8 cellular contexts compared by ENCODE assay signal in the genomic region with DNA sequence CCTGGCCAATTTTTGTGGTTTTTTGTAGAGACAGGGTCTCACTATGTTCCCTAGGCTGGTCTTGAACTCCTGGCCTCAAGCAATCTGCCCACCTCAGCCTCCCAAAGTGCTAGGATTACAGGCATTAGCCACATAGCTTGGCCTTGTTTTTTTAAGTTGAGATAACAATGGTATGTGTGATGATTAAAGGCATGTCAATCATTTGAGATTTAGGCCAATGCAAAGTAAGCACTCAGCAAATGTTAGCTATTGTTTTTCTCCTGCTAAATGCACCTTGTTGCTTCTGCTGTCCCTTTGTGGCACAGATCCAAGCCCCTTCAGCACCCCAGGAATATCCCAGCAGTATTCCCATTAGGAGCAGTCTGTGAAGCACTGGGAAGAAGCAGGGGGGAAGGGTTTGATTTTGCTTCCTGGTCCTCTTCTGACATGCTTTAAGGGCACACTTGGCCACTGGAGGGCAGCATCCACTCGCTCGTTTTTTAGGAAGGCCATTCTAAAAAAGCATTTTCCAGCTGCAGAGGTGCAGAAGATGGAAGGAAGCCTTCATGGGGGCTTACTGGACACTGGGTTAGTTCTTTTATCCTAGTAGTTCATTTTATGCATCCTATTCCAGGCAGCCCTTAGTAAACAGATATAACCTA.
DNase-seq lines count a peak whose midpoint lies in the region; ATAC-seq and TF ChIP-seq lines count a peak whose summit lies in the region.

No MANE protein-coding gene starts in this region.

- WGBS in GM23248 (ENCODE audit: low coverage in 1 of 2, low lambda C conversion rate in 2 of 2, missing lambda C conversion rate in 2 of 2), 2 experiments: 18 to 19% methylated on average over 2 of the region's 2 CpGs

- no peak overlapping the region for H3K4me3 ChIP-seq in AG09309 (ENCODE audit: control insufficient read depth, low read depth, low read length)
- no peak overlapping the region for H3K4me3 ChIP-seq in GM23248

- H3K79me2 ChIP-seq in GM23248 (ENCODE audit: insufficient read depth): no peaks in the 10 kb centered on the region

- no peak overlapping the region for H3K4me2 ChIP-seq in GM23248 (ENCODE audit: unreplicated experiment)

- peaks cover 30% of the 10 kb centered on the region for H3F3A ChIP-seq in GM23248 (ENCODE audit: insufficient read depth)

- in situ Hi-C loops in GM23248 (cut with MboI): no loop called here

- H3K4me3 Mint-ChIP-seq in activated B cell treated with CpG ODN at 0.5 μM for 24 hours: no peak overlapping the region

- no peaks in the 10 kb centered on the region for H3K9me2 ChIP-seq in GM23248 (ENCODE audit: insufficient read depth)

- H3K4me1 Mint-ChIP-seq in activated B cell treated with CpG ODN at 0.5 μM for 24 hours: peaks cover 3% of the 10 kb centered on the region

- no peak overlapping the region for H3K9ac ChIP-seq in GM23248

- no peaks in the 10 kb centered on the region for H3K9me3 ChIP-seq in GM23248 (ENCODE audit: low read depth)

- no peak overlapping the region for H3K27ac ChIP-seq in GM23248

- peaks cover 7% of the 10 kb centered on the region; the same call in 1 of the 2 replicates for H3K36me3 ChIP-seq in GM23248 (ENCODE audit: low read depth)

- no peaks in the 10 kb centered on the region for H3K27me3 ChIP-seq in GM23248 (replicated peaks; ENCODE audit: insufficient read depth)

- H3K27ac Mint-ChIP-seq in activated B cell treated with CpG ODN at 0.5 μM for 24 hours: no peak overlapping the region

- intact Hi-C loops in activated B cell treated with CpG ODN at 0.5 μM for 24 hours (cut with micrococcal nuclease): loop anchor here (1.0 to 5.0 kb wide), 2 partner anchors 229 to 244 kb away; no protein-coding TSS in a partner anchor

- POLR2A ChIA-PET in activated B cell treated with CpG ODN at 0.5 μM for 24 hours (lab: Charles Lee): no interaction called here

- H2AFZ ChIP-seq in GM23248: no peak overlapping the region

- CTCF ChIA-PET in activated B cell treated with CpG ODN at 0.5 μM for 24 hours (lab: Charles Lee): interaction anchor here (1.0 to 2.3 kb wide), 6 partner anchors 8 to 929 kb away, joined by 3 to 8 read pairs (median 6); no protein-coding TSS in a partner anchor

- peak; percentile 81 for TF ChIP-seq CTCF in AG09309 (IDR thresholded peaks at IDR 0.05; ENCODE audit: control insufficient read depth, insufficient read depth, low read depth, low read length, missing control alignments)
- peak; percentile 17 for TF ChIP-seq CTCF in activated B cell treated with CpG ODN at 0.5 μM for 24 hours (IDR thresholded peaks at IDR 0.05)

- H4K20me1 ChIP-seq in GM23248 (ENCODE audit: insufficient read depth): no peaks in the 10 kb centered on the region

- H3K36me3 Mint-ChIP-seq in activated B cell treated with CpG ODN at 0.5 μM for 24 hours (ENCODE audit: low read depth): no peaks in the 10 kb centered on the region

- no peaks in the 10 kb centered on the region for H3K9me3 Mint-ChIP-seq in activated B cell treated with CpG ODN at 0.5 μM for 24 hours

- peak; percentile 31 for DNase-seq in AG09309 (ENCODE audit: low read depth)
- peak; percentile 86 for DNase-seq in GM23248
- peak; percentile 74 for DNase-seq in NCI-H226
- DNase-seq in activated B cell treated with CpG ODN at 0.5 μM for 24 hours: peak; percentile 26
- peak; percentile 35 for DNase-seq in central memory CD4-positive, alpha-beta T cell
- DNase-seq in left lobe of liver (ENCODE audit: low spot score): peak; percentile 79
- DNase-seq in stimulated activated CD4-positive, alpha-beta T cell treated with anti-CD3 and anti-CD28 coated beads, Interleukin-4, amount 100 ng/mL, for 24 hours: peak; percentile 71

- no peaks in the 10 kb centered on the region for H3K27me3 Mint-ChIP-seq in activated B cell treated with CpG ODN at 0.5 μM for 24 hours

- no peaks in the 10 kb centered on the region for H3K4me1 ChIP-seq in GM23248 (ENCODE audit: insufficient read depth)

- ATAC-seq in activated B cell treated with CpG ODN at 0.5 μM for 24 hours (ENCODE audit: low read depth) (no peak), left lobe of liver (peak; percentile 94), HG02885 (IDR thresholded peaks at IDR 0.05; ENCODE audit: poor library complexity, unreplicated experiment) (no peak)

Comparison
In these comparisons a context has a peak if more than half of its experiments do, and no peak if none do; other contexts are left out.
1. DNase-seq: peak in every context shown above with its lines; median percentile 86 in GM23248; 79 in left lobe of liver; 74 in NCI-H226; 71 in stimulated activated CD4-positive, alpha-beta T cell treated with anti-CD3 and anti-CD28 coated beads, Interleukin-4, amount 100 ng/mL, for 24 hours; 35 in central memory CD4-positive, alpha-beta T cell; 31 in AG09309; 26 in activated B cell treated with CpG ODN at 0.5 μM for 24 hours.